9 cellular contexts compared by ENCODE assay signal in the genomic region with DNA sequence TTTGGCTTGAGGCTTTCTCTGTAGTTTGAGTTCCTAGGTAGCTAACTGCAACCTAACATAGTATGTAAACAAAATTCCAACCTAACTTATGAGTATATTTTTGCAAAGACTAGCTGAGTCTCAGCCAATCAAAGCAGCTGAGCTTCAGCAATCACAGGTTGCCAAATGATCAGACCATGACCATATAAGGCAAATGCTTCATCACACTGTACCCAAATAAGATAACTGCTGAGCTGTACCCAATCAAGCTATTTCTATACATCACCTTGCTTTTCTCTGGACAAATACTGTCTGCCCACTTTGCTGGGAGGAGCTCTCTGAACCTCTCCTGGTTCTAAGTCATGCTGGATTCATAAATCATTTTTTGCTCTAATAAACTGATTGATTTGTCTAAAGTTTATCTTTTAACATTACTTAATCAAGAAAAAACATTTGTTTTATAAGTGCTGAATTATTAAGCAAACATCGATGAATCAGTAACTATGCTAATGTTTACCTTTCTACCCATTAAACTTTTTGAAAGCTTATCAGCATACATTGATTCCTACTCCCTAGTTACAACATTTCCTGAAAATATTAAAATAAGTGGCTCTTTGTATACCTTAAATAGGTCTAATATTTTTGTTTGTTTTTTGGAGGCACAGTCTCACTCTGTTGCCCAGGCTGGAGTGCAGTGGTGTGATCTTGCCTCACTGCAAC.
DNase-seq lines count a peak whose midpoint lies in the region; ATAC-seq and TF ChIP-seq lines count a peak whose summit lies in the region.
"Had no signal": no experiment of that assay in that cellular context is flagged by ENCODE, and none has a peak within 500 bp of the region (broad histone marks: within the 10 kb centered on the region; RNA-seq: fewer than 3 reads in every experiment).

No MANE protein-coding gene starts in this region.

- no peaks in the 10 kb centered on the region for H3K9me3 ChIP-seq in adipocyte (ENCODE audit: control insufficient read depth, low read length)
- no peaks in the 10 kb centered on the region for H3K9me3 ChIP-seq in right lobe of liver
- H3K9me3 ChIP-seq in psoas muscle: no peaks in the 10 kb centered on the region
- H3K9me3 ChIP-seq: lower lobe of right lung had no signal

- H3K36me3 ChIP-seq in adipocyte (ENCODE audit: control insufficient read depth, insufficient read depth, low read length, severe bottlenecking) (peaks cover 99% of the 10 kb centered on the region), right lobe of liver (no peaks in the 10 kb centered on the region), psoas muscle (ENCODE audit: insufficient read depth in 1 of 2, low read depth in 1 of 2) (no peaks in the 10 kb centered on the region)
- H3K36me3 ChIP-seq: lower lobe of right lung had no signal

- H3K27ac ChIP-seq in right lobe of liver: no peak overlapping the region
- H3K27ac ChIP-seq in psoas muscle: no peak overlapping the region
- H3K27ac ChIP-seq: lower lobe of right lung had no signal

- 43% methylated on average over 1 of the region's 1 CpG for WGBS in right lobe of liver (ENCODE audit: insufficient coverage, low coverage, low lambda C conversion rate, missing lambda C conversion rate)
- whole genome bisulfite sequencing in psoas muscle, 3 donors: 95 to 98% (median 97%) methylated on average over 1 of the region's 1 CpG

- H3K4me1 ChIP-seq in adipocyte (ENCODE audit: control insufficient read depth, insufficient read depth, low read length): peaks cover 7% of the 10 kb centered on the region
- no peaks in the 10 kb centered on the region for H3K4me1 ChIP-seq in right lobe of liver
- H3K4me1 ChIP-seq in psoas muscle: no peaks in the 10 kb centered on the region
- H3K4me1 ChIP-seq: lower lobe of right lung had no signal

- DNase-seq in HT1080 (ENCODE audit: low read depth) (peak; percentile 24), adipocyte (ENCODE audit: low read depth) (peak; percentile 36), right lobe of liver (no peak), psoas muscle (no peak), DMS 273 treated with DMSO at 0.1 percent for 48 hours (lab: John Stamatoyannopoulos, UW) (no peak), COLO829 (ENCODE audit: low spot score) (no peak), NCI-H446 treated with DMSO at 0.1 percent for 48 hours (lab: John Stamatoyannopoulos, UW) (no peak)
- DNase-seq: lower lobe of right lung had no signal

- H3K27me3 ChIP-seq in adipocyte (replicated peaks; ENCODE audit: control insufficient read depth, insufficient read depth, low read length) (no peaks in the 10 kb centered on the region), right lobe of liver (no peaks in the 10 kb centered on the region), psoas muscle (ENCODE audit: insufficient read depth in 3 of 3, low read length in 2 of 3) (no peaks in the 10 kb centered on the region)

- no peak overlapping the region for H3K4me3 ChIP-seq in adipocyte (ENCODE audit: low read length)
- H3K4me3 ChIP-seq in right lobe of liver: no peak overlapping the region
- no peak overlapping the region for H3K4me3 ChIP-seq in psoas muscle
- H3K4me3 ChIP-seq: lower lobe of right lung had no signal

- TF ChIP-seq CTCF in right lobe of liver (IDR thresholded peaks at IDR 0.05): no peak
- no peak for TF ChIP-seq CTCF in psoas muscle (IDR thresholded peaks at IDR 0.05)

- ATAC-seq in GM18868 (IDR thresholded peaks at IDR 0.05; ENCODE audit: unreplicated experiment) (peak; percentile 70), right lobe of liver (peak; percentile 34 to 78 (median 46)), psoas muscle (no peak)

- intact Hi-C loops in right lobe of liver (cut with DNase I) (no loop called here), psoas muscle (cut with DNase I) (no loop called here)

- TF ChIP-seq POLR2A in right lobe of liver (IDR thresholded peaks at IDR 0.05): no peak

- no peak overlapping the region for H3K9ac ChIP-seq in adipocyte (ENCODE audit: low read length)

Comparison
In these comparisons a context has a peak if more than half of its experiments do, and no peak if none do; other contexts are left out.
1. ATAC-seq: peak in GM18868 (single experiment) and right lobe of liver (4 of 4); none in psoas muscle (0 of 4).
2. DNase-seq: peak in HT1080 (single experiment) and adipocyte (single experiment); none in right lobe of liver (0 of 3), psoas muscle (0 of 2), DMS 273 treated with DMSO at 0.1 percent for 48 hours (single experiment), COLO829 (single experiment) and NCI-H446 treated with DMSO at 0.1 percent for 48 hours (single experiment).